In the genomic region with DNA sequence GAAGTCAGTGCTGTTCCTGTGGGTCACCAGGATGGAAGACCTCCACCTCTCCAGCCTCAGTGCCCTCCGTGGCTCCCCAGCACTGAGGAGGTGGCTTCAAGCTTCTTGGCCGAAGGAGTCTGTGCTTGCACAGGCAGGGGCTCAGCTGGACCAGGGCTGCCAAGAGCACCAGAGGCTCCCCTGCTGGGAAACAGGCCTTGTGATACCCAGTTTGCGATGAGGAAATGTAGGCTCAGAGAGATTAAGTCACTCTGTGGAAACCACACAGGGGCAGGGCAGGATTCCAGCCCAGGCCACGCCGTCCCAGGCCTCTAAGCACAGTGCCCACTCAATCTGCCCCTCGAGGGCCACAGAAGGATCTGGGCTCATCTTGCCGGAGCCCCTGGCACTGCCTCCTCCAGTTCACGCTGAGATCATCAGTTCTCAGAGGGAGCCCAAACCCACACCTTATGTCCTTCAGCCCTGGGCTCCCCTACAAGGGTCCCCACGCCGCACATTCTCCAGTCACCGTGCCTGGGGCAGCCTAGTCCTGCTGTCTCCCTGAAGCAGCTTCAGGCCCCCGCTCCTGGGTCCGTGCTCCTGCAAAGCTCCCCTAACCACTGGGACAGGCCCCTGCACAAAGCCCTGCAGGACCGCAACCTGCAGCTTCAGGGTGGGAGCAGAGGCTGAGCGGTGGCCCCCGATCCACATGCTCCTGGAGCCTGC, we compare ENCODE assay signal across 1 cellular context.
TF ChIP-seq lines count a peak whose summit lies in the region.

No MANE protein-coding gene starts in this region.

TF ChIP-seq in GM23338, 12 proteins besides CTCF, POLR2A, EP300 and RAD21 (continued from another document):
- TF ChIP-seq, protein P1, sequence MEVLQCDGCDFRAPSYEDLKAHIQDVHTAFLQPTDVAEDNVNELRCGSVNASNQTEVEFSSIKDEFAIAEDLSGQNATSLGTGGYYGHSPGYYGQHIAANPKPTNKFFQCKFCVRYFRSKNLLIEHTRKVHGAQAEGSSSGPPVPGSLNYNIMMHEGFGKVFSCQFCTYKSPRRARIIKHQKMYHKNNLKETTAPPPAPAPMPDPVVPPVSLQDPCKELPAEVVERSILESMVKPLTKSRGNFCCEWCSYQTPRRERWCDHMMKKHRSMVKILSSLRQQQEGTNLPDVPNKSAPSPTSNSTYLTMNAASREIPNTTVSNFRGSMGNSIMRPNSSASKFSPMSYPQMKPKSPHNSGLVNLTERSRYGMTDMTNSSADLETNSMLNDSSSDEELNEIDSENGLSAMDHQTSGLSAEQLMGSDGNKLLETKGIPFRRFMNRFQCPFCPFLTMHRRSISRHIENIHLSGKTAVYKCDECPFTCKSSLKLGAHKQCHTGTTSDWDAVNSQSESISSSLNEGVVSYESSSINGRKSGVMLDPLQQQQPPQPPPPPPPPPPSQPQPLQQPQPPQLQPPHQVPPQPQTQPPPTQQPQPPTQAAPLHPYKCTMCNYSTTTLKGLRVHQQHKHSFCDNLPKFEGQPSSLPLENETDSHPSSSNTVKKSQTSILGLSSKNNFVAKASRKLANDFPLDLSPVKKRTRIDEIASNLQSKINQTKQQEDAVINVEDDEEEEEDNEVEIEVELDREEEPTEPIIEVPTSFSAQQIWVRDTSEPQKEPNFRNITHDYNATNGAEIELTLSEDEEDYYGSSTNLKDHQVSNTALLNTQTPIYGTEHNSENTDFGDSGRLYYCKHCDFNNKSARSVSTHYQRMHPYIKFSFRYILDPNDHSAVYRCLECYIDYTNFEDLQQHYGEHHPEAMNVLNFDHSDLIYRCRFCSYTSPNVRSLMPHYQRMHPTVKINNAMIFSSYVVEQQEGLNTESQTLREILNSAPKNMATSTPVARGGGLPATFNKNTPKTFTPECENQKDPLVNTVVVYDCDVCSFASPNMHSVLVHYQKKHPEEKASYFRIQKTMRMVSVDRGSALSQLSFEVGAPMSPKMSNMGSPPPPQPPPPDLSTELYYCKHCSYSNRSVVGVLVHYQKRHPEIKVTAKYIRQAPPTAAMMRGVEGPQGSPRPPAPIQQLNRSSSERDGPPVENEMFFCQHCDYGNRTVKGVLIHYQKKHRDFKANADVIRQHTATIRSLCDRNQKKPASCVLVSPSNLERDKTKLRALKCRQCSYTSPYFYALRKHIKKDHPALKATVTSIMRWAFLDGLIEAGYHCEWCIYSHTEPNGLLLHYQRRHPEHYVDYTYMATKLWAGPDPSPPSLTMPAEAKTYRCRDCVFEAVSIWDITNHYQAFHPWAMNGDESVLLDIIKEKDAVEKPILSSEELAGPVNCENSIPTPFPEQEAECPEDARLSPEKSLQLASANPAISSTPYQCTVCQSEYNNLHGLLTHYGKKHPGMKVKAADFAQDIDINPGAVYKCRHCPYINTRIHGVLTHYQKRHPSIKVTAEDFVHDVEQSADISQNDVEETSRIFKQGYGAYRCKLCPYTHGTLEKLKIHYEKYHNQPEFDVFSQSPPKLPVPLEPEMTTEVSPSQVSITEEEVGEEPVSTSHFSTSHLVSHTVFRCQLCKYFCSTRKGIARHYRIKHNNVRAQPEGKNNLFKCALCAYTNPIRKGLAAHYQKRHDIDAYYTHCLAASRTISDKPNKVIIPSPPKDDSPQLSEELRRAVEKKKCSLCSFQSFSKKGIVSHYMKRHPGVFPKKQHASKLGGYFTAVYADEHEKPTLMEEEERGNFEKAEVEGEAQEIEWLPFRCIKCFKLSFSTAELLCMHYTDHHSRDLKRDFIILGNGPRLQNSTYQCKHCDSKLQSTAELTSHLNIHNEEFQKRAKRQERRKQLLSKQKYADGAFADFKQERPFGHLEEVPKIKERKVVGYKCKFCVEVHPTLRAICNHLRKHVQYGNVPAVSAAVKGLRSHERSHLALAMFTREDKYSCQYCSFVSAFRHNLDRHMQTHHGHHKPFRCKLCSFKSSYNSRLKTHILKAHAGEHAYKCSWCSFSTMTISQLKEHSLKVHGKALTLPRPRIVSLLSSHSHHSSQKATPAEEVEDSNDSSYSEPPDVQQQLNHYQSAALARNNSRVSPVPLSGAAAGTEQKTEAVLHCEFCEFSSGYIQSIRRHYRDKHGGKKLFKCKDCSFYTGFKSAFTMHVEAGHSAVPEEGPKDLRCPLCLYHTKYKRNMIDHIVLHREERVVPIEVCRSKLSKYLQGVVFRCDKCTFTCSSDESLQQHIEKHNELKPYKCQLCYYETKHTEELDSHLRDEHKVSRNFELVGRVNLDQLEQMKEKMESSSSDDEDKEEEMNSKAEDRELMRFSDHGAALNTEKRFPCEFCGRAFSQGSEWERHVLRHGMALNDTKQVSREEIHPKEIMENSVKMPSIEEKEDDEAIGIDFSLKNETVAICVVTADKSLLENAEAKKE (CRISPR knock-in tag; IDR thresholded peaks at IDR 0.05) = no peak
- no peak for TF ChIP-seq EZH2 (IDR thresholded peaks at IDR 0.05; ENCODE audit: low read depth, unreplicated experiment)
- TF ChIP-seq, protein P2, sequence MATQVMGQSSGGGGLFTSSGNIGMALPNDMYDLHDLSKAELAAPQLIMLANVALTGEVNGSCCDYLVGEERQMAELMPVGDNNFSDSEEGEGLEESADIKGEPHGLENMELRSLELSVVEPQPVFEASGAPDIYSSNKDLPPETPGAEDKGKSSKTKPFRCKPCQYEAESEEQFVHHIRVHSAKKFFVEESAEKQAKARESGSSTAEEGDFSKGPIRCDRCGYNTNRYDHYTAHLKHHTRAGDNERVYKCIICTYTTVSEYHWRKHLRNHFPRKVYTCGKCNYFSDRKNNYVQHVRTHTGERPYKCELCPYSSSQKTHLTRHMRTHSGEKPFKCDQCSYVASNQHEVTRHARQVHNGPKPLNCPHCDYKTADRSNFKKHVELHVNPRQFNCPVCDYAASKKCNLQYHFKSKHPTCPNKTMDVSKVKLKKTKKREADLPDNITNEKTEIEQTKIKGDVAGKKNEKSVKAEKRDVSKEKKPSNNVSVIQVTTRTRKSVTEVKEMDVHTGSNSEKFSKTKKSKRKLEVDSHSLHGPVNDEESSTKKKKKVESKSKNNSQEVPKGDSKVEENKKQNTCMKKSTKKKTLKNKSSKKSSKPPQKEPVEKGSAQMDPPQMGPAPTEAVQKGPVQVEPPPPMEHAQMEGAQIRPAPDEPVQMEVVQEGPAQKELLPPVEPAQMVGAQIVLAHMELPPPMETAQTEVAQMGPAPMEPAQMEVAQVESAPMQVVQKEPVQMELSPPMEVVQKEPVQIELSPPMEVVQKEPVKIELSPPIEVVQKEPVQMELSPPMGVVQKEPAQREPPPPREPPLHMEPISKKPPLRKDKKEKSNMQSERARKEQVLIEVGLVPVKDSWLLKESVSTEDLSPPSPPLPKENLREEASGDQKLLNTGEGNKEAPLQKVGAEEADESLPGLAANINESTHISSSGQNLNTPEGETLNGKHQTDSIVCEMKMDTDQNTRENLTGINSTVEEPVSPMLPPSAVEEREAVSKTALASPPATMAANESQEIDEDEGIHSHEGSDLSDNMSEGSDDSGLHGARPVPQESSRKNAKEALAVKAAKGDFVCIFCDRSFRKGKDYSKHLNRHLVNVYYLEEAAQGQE (IDR thresholded peaks at IDR 0.05; ENCODE audit: unreplicated experiment) = no peak
- TF ChIP-seq ZNF331 (CRISPR knock-in tag; IDR thresholded peaks at IDR 0.05; ENCODE audit: low read depth) = no peak
- no peak for TF ChIP-seq ZNF114 (CRISPR knock-in tag; IDR thresholded peaks at IDR 0.05)
- TF ChIP-seq, protein P3, sequence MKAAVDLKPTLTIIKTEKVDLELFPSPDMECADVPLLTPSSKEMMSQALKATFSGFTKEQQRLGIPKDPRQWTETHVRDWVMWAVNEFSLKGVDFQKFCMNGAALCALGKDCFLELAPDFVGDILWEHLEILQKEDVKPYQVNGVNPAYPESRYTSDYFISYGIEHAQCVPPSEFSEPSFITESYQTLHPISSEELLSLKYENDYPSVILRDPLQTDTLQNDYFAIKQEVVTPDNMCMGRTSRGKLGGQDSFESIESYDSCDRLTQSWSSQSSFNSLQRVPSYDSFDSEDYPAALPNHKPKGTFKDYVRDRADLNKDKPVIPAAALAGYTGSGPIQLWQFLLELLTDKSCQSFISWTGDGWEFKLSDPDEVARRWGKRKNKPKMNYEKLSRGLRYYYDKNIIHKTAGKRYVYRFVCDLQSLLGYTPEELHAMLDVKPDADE (IDR thresholded peaks at IDR 0.05) = no peak
